In genomic region chr4:4659871-4660651, GRCh38 we compare ENCODE assay signal across 1 cellular context.
TF ChIP-seq lines count a peak whose summit lies in the region.

No MANE protein-coding gene starts in this region.

TF ChIP-seq in K562, 482 proteins besides CTCF, POLR2A, EP300 and RAD21 (continued from another document and continues in another):
- no peak for TF ChIP-seq ELK3 (CRISPR knock-in tag; IDR thresholded peaks at IDR 0.05)
- TF ChIP-seq PML (IDR thresholded peaks at IDR 0.05; ENCODE audit: low read length), result no peak
- TF ChIP-seq SRSF1 (IDR thresholded peaks at IDR 0.05; ENCODE audit: low read depth, low read length), result no peak
- TF ChIP-seq HES1 (IDR thresholded peaks at IDR 0.05; ENCODE audit: low read depth), result no peak
- no peak for TF ChIP-seq CGGBP1 (CRISPR knock-in tag; IDR thresholded peaks at IDR 0.05)
- no peak for TF ChIP-seq E2F8 (IDR thresholded peaks at IDR 0.05; ENCODE audit: low read depth, partially characterized antibody)
- no peak for TF ChIP-seq ZNF24 (IDR thresholded peaks at IDR 0.05)
- no peak for TF ChIP-seq HMGN3 (IDR thresholded peaks at IDR 0.05; ENCODE audit: borderline replicate concordance, extremely low read depth, insufficient read length, low read depth, low read length)
- TF ChIP-seq PREB (CRISPR knock-in tag; IDR thresholded peaks at IDR 0.05), result no peak
- TF ChIP-seq POU5F1 (IDR thresholded peaks at IDR 0.05; ENCODE audit: borderline replicate concordance, low read depth, low read length, partially characterized antibody), result no peak
- TF ChIP-seq ZNF282 (CRISPR knock-in tag; IDR thresholded peaks at IDR 0.05), result no peak
- TF ChIP-seq RHOXF2B (CRISPR knock-in tag; conservative IDR thresholded peaks at IDR 0.05), result no peak
- peak in 1 of 2 experiments; percentile 21; a peak in 1 of 4 replicates for TF ChIP-seq UBTF (IDR thresholded peaks at IDR 0.05; ENCODE audit: borderline replicate concordance in 1 of 2, low read depth in 2 of 2, low read length in 2 of 2)
- no peak for TF ChIP-seq THRB (CRISPR knock-in tag; conservative IDR thresholded peaks at IDR 0.05)
- TF ChIP-seq ZFP30 (CRISPR knock-in tag; IDR thresholded peaks at IDR 0.05; ENCODE audit: borderline replicate concordance), result no peak
- peak; percentile 92 for TF ChIP-seq FOSL1 (tag; conservative IDR thresholded peaks at IDR 0.05)
- TF ChIP-seq POLR3G (IDR thresholded peaks at IDR 0.05; ENCODE audit: extremely low read depth, insufficient read length, insufficient replicate concordance), result no peak
- TF ChIP-seq ZNF174 (CRISPR knock-in tag; IDR thresholded peaks at IDR 0.05), result no peak
- no peak for TF ChIP-seq NELFE (IDR thresholded peaks at IDR 0.05; ENCODE audit: insufficient read depth, insufficient read length)
- TF ChIP-seq NR2C2 (CRISPR knock-in tag; IDR thresholded peaks at IDR 0.05), result no peak
- peak; percentile 44; the same call in 1 of the 2 replicates for TF ChIP-seq NR2C2 (tag; IDR thresholded peaks at IDR 0.05)
- peak; percentile 77 for TF ChIP-seq CEBPG (CRISPR knock-in tag; IDR thresholded peaks at IDR 0.05)
- TF ChIP-seq CEBPG (tag; conservative IDR thresholded peaks at IDR 0.05 in 1 of 2, IDR thresholded peaks at IDR 0.05 in 1 of 2), result peak in 1 of 2 experiments; percentile 46; a peak in 1 of 4 replicates
- TF ChIP-seq GATA2 (CRISPR knock-in tag; IDR thresholded peaks at IDR 0.05), result no peak
- no peak for TF ChIP-seq CBX8 (IDR thresholded peaks at IDR 0.05; ENCODE audit: borderline replicate concordance, extremely low read depth, low read depth, low read length, poor library complexity, severe bottlenecking)
- no peak for TF ChIP-seq CEBPZ (IDR thresholded peaks at IDR 0.05; ENCODE audit: borderline replicate concordance, low read depth, low read length)
- no peak for TF ChIP-seq XRCC3 (IDR thresholded peaks at IDR 0.05)
- no peak for TF ChIP-seq SETDB1 (IDR thresholded peaks at IDR 0.05; ENCODE audit: low read length)
- TF ChIP-seq HDAC6 (IDR thresholded peaks at IDR 0.05; ENCODE audit: low read depth, low read length), result no peak
- no peak for TF ChIP-seq LEF1 (IDR thresholded peaks at IDR 0.05)
- TF ChIP-seq C11orf30 (IDR thresholded peaks at IDR 0.05; ENCODE audit: low read depth), result peak; percentile 66
- peak; percentile 60; the same call in 1 of the 2 replicates for TF ChIP-seq ZNF592 (IDR thresholded peaks at IDR 0.05)
- no peak for TF ChIP-seq EZH2 (IDR thresholded peaks at IDR 0.05; ENCODE audit: borderline replicate concordance, low read depth, low read length)
- TF ChIP-seq IRF2 (CRISPR knock-in tag; IDR thresholded peaks at IDR 0.05), result no peak
- no peak for TF ChIP-seq KLF6 (CRISPR knock-in tag; IDR thresholded peaks at IDR 0.05; ENCODE audit: borderline replicate concordance)
- no peak for TF ChIP-seq XRCC4 (IDR thresholded peaks at IDR 0.05; ENCODE audit: extremely low read depth, insufficient read depth, insufficient read length)
- peak; percentile 64; the same call in 1 of the 2 replicates for TF ChIP-seq ZNF316 (IDR thresholded peaks at IDR 0.05)
- no peak for TF ChIP-seq MAFF (IDR thresholded peaks at IDR 0.05; ENCODE audit: low read length)
- no peak for TF ChIP-seq PTRF (tag; IDR thresholded peaks at IDR 0.05)
- TF ChIP-seq STAT5A (IDR thresholded peaks at IDR 0.05; ENCODE audit: borderline replicate concordance, low read length), result no peak
- no peak for TF ChIP-seq ZNF408 (CRISPR knock-in tag; IDR thresholded peaks at IDR 0.05; ENCODE audit: low read depth)
- no peak for TF ChIP-seq BCLAF1 (IDR thresholded peaks at IDR 0.05; ENCODE audit: borderline replicate concordance in 1 of 2, control insufficient read depth in 1 of 2, low read depth in 2 of 2, low read length in 1 of 2)
